ENCODE assay signal across 8 cellular contexts in genomic region chrX:134807039-134807729, GRCh38. TPM values are rescaled to one million over a fixed set of nuclear protein-coding genes. Genes with fewer than 3 reads are reported as not detected.
DNase-seq lines count a peak whose midpoint lies in the region; ATAC-seq and TF ChIP-seq lines count a peak whose summit lies in the region.

No MANE protein-coding gene starts in this region.

- no peaks in the 10 kb centered on the region for H3F3A ChIP-seq in Loucy (ENCODE audit: low read depth)

- DNase-seq in ELR (ENCODE audit: low read depth) (peak; percentile 95), H7 (peak; percentile 56), fibroblast of the aortic adventitia (ENCODE audit: low read depth) (peak; percentile 94)
- peak; percentile 72 for DNase-seq in activated effector memory CD4-positive, alpha-beta T cell treated with Interleukin-2 at 50 U/mL for 16 hours
- DNase-seq in stimulated activated naive CD8-positive, alpha-beta T cell treated with anti-CD3 and anti-CD28 coated beads, Interleukin-15, Interleukin-2, amounts not matched to agents 100 U/mL and 50 U/mL, for 24 hours = peak; percentile 82

- no peaks in the 10 kb centered on the region for H3K9me3 ChIP-seq in Loucy (ENCODE audit: insufficient read depth, low read depth, low read length)

- H3K27ac Mint-ChIP-seq in nephron = peak overlapping the region; percentile 69 to 90 (median 71)

- H3K36me3 ChIP-seq in H7 (replicated peaks; ENCODE audit: control insufficient read depth, insufficient read depth, low read length) = no peaks in the 10 kb centered on the region
- no peaks in the 10 kb centered on the region for H3K36me3 ChIP-seq in Loucy (ENCODE audit: insufficient read depth, low read length)

- H3K9me2 ChIP-seq in Loucy (replicated peaks; ENCODE audit: low read depth, low read length) = no peaks in the 10 kb centered on the region

- TF ChIP-seq POLR2A in Raji (IDR thresholded peaks at IDR 0.05; ENCODE audit: insufficient read depth, low read depth, low read length) = peak; percentile 63

- H3K4me1 ChIP-seq in Loucy (ENCODE audit: insufficient read depth, low read length, poor library complexity, severe bottlenecking) = peaks cover 4% of the 10 kb centered on the region

- H3K4me3 Mint-ChIP-seq in nephron = peak overlapping the region; percentile 92 to 95 (median 93)

- H3K9ac ChIP-seq in Loucy (ENCODE audit: low read depth, low read length, poor library complexity, severe bottlenecking) = peak overlapping the region; percentile 85

- no peaks in the 10 kb centered on the region for H3K27me3 Mint-ChIP-seq in nephron (ENCODE audit: low read depth)

- H3K4me1 Mint-ChIP-seq in nephron = no peaks in the 10 kb centered on the region

- peak; percentile 87 for ATAC-seq in stimulated activated naive CD8-positive, alpha-beta T cell treated with anti-CD3 and anti-CD28 coated beads, Interleukin-15, Interleukin-2, amounts not matched to agents 100 U/mL and 50 U/mL, for 24 hours

- no peaks in the 10 kb centered on the region for H4K20me1 ChIP-seq in Loucy (ENCODE audit: insufficient read depth, low read length, poor library complexity, severe bottlenecking)

- no peaks in the 10 kb centered on the region for H3K36me3 Mint-ChIP-seq in nephron (ENCODE audit: low read depth)

- no peaks in the 10 kb centered on the region for H3K79me2 ChIP-seq in Loucy (ENCODE audit: insufficient read depth, low read length)

- peak overlapping the region; percentile 85 for H3K4me2 ChIP-seq in Loucy (ENCODE audit: low read depth, low read length, poor library complexity, severe bottlenecking)

- H3K27me3 ChIP-seq in H7 (ENCODE audit: control insufficient read depth, insufficient read depth, low read length) = no peaks in the 10 kb centered on the region
- no peaks in the 10 kb centered on the region for H3K27me3 ChIP-seq in Loucy (ENCODE audit: insufficient read depth, low read length, poor library complexity, severe bottlenecking)

- TF ChIP-seq CTCF in Loucy (conservative IDR thresholded peaks at IDR 0.05; ENCODE audit: low read length) (no peak), fibroblast of the aortic adventitia (IDR thresholded peaks at IDR 0.05; ENCODE audit: insufficient read depth, low read length) (no peak), nephron (IDR thresholded peaks at IDR 0.05; ENCODE audit: unreplicated experiment in 3 of 3) (no peak)

- H2AFZ ChIP-seq in Loucy (ENCODE audit: low read length) = peak overlapping the region; percentile 94

- H3K4me3 ChIP-seq in H7 (ENCODE audit: insufficient read depth, low read depth, low read length) (peak overlapping the region; percentile 56), Loucy (ENCODE audit: low read length, poor library complexity, severe bottlenecking) (peak overlapping the region; percentile 98), fibroblast of the aortic adventitia (ENCODE audit: low read depth, low read length) (peak overlapping the region; percentile 78)

- peaks cover 3% of the 10 kb centered on the region for H3K9me3 Mint-ChIP-seq in nephron

RNA-seq across cellular contexts. Expression of gene PABIR2, which starts 10.2 kb away (rescaled TPM):
- total RNA-seq in H7 (2014; rRNA removed; shearing (Covaris generic)) = 29.6 and 37.7 TPM in 2 replicates
- 6.0 and 10.2 TPM in 2 replicates for total RNA-seq in fibroblast of the aortic adventitia (ENCODE audit: low replicate concordance)

Comparison
In these comparisons a context has a peak if more than half of its experiments do, and no peak if none do; other contexts are left out.
1. Peak in every context shown above with its lines: DNase-seq, ATAC-seq and H3K4me3 ChIP-seq.